Comparison of ENCODE assay signal across 13 cellular contexts in the genomic region with DNA sequence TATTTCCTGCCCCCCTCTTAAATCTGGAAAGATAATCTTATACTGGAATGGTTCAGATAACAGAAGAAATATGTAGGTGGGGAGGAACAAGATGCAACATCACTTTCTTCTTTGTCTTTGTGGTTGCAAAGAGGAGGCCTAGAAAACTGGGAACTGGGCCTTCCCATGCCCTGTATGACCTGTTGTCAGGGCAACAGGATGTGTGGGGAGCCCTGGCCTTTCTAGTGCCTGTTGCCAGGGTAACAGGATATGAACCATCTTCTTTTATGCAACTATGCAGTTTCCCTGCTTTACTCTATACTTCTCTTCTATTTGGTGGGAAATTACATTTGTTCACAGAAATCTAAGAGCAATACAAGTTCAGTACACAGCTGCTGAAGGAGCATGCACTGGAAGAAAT.
DNase-seq lines count a peak whose midpoint lies in the region; ATAC-seq and TF ChIP-seq lines count a peak whose summit lies in the region.
"Had no signal": no experiment of that assay in that cellular context is flagged by ENCODE, and none has a peak within 500 bp of the region (broad histone marks: within the 10 kb centered on the region; RNA-seq: fewer than 3 reads in every experiment).

No MANE protein-coding gene starts in this region.

- H3K36me3 ChIP-seq in ACC112 (ENCODE audit: insufficient read depth, low read length) (no peaks in the 10 kb centered on the region), ascending aorta (no peaks in the 10 kb centered on the region)

- peaks cover 32% of the 10 kb centered on the region for H3K4me1 Mint-ChIP-seq in brain
- H3K4me1 Mint-ChIP-seq: activated naive CD4-positive, alpha-beta T cell treated with anti-CD3 and anti-CD28 coated beads, Interleukin-2, amount 50 U/mL, for 24 hours had no signal

- peaks cover 0 to 5% (median 0%) of the 10 kb centered on the region in 5 experiments for H3K9me3 Mint-ChIP-seq in brain
- H3K9me3 Mint-ChIP-seq: activated naive CD4-positive, alpha-beta T cell treated with anti-CD3 and anti-CD28 coated beads, Interleukin-2, amount 50 U/mL, for 24 hours had no signal

- H3K27me3 Mint-ChIP-seq in brain = no peaks in the 10 kb centered on the region
- H3K27me3 Mint-ChIP-seq: activated naive CD4-positive, alpha-beta T cell treated with anti-CD3 and anti-CD28 coated beads, Interleukin-2, amount 50 U/mL, for 24 hours had no signal

- no peak for TF ChIP-seq CTCF in brain (conservative IDR thresholded peaks at IDR 0.05)
- TF ChIP-seq CTCF in ascending aorta (IDR thresholded peaks at IDR 0.05) = no peak

- H3K4me3 ChIP-seq in ACC112 (ENCODE audit: low read depth, low read length) (no peak overlapping the region), ascending aorta (no peak overlapping the region)

- H2AFZ ChIP-seq in ACC112 (ENCODE audit: low read length, unreplicated experiment) = no peak overlapping the region

- peaks cover 5% of the 10 kb centered on the region for H3K36me3 Mint-ChIP-seq in brain
- H3K36me3 Mint-ChIP-seq: activated naive CD4-positive, alpha-beta T cell treated with anti-CD3 and anti-CD28 coated beads, Interleukin-2, amount 50 U/mL, for 24 hours had no signal

- H3K27me3 ChIP-seq in ACC112 (ENCODE audit: insufficient read depth, low read length) (no peaks in the 10 kb centered on the region), ascending aorta (no peaks in the 10 kb centered on the region)

- intact Hi-C loops in ascending aorta (cut with DNase I) = no loop called here

- ATAC-seq in HG03520 (IDR thresholded peaks at IDR 0.05; ENCODE audit: unreplicated experiment) (peak; percentile 42), GM19351 (IDR thresholded peaks at IDR 0.05; ENCODE audit: unreplicated experiment) (no peak), GM21786 (IDR thresholded peaks at IDR 0.05; ENCODE audit: unreplicated experiment) (no peak), HG02970 (IDR thresholded peaks at IDR 0.05; ENCODE audit: low FRiP score, unreplicated experiment) (no peak)

- DNase-seq in left kidney (ENCODE audit: low read depth, low spot score) = peak; percentile 5
- no peak for DNase-seq in ascending aorta (ENCODE audit: low spot score in 2 of 2)
- DNase-seq: AML-193; NCI-H774; Right ventricle myocardium superior; stimulated activated CD4-positive, alpha-beta T cell treated with anti-CD3 and anti-CD28 coated beads, Interleukin-1b, Interleukin-23, amount 100 ng/mL, for 48 hours had no signal

- peak overlapping the region in 4 of 5 experiments; percentile 48 to 97 (median 86) for H3K27ac Mint-ChIP-seq in brain
- H3K27ac Mint-ChIP-seq: activated naive CD4-positive, alpha-beta T cell treated with anti-CD3 and anti-CD28 coated beads, Interleukin-2, amount 50 U/mL, for 24 hours had no signal

- H3K27ac ChIP-seq in ACC112 (ENCODE audit: low read depth, low read length) (peak overlapping the region; percentile 73), ascending aorta (no peak overlapping the region)

- H3K4me1 ChIP-seq in ACC112 (ENCODE audit: control insufficient read depth, insufficient read depth, low read length, unreplicated experiment) (peaks cover 31% of the 10 kb centered on the region), ascending aorta (no peaks in the 10 kb centered on the region)

- H3K9me3 ChIP-seq in ascending aorta = no peaks in the 10 kb centered on the region

- H3K4me3 Mint-ChIP-seq in brain = peak overlapping the region in 2 of 5 experiments; percentile 52 to 71
- H3K4me3 Mint-ChIP-seq: activated naive CD4-positive, alpha-beta T cell treated with anti-CD3 and anti-CD28 coated beads, Interleukin-2, amount 50 U/mL, for 24 hours had no signal

- no peaks in the 10 kb centered on the region for H3K79me2 ChIP-seq in ACC112 (ENCODE audit: control insufficient read depth, insufficient read depth, low read length, unreplicated experiment)
